Comparison of ENCODE assay signal across 7 cellular contexts in the genomic region with DNA sequence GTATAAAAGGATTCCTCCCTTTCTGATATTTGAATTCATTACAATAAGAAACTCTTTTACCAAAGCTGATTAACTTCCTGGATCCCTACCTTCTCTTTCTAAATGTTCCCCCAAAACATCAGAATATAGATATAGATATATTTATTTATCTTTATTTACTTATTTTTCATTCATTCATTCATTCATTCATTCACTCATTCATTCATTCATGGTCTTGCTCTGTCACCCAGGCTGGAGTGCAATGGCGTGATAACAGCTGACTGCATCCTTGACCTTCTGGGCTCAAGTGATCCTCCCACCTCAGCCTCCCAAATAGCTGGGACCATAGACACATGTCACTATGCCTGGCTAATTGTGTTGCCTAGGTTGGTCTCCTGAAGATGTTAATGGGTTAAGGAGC.
"Had no signal": no experiment of that assay in that cellular context is flagged by ENCODE, and none has a peak within 500 bp of the region (broad histone marks: within the 10 kb centered on the region; RNA-seq: fewer than 3 reads in every experiment).

No MANE protein-coding gene starts in this region.

- H3K4me2 ChIP-seq: KMS-11 had no signal

- H3K9ac ChIP-seq: KMS-11 had no signal

- ATAC-seq: HepG2 had no signal

- FAIRE-seq: HepG2, HTR-8/SVneo had no signal

- H3K27ac ChIP-seq: HL-60, KMS-11 had no signal

- DNase-seq: IMR-90, KBM-7, KG1 had no signal
